ENCODE assay signal across 8 cellular contexts in genomic region chrX:133005038-133005437, GRCh38. TPM values are rescaled to one million over a fixed set of nuclear protein-coding genes. Genes with fewer than 3 reads are reported as not detected.
A peak's percentile ranks its signal among the peaks of the same experiment; 100 is the strongest.
DNase-seq lines count a peak whose midpoint lies in the region; ATAC-seq and TF ChIP-seq lines count a peak whose summit lies in the region.

No MANE protein-coding gene starts in this region.

- ATAC-seq in omental fat pad (ENCODE audit: low FRiP score) = no peak

- CTCF ChIA-PET in Calu3 (lab: Charles Lee) = interaction anchor here (1.0 to 1.4 kb wide), 5 partner anchors 45 to 670 kb away, joined by 3 to 6 read pairs (median 3); no protein-coding TSS in a partner anchor
- CTCF ChIA-PET in HEK293T (lab: Yijun Ruan, JAX) = interaction anchor here (0.6 to 1.3 kb wide), 13 partner anchors 13 to 1162 kb away, joined by 3 to 7 read pairs (median 4); no protein-coding TSS in a partner anchor

- DNase-seq in Calu3 = peak; percentile 2
- peak; percentile 52 for DNase-seq in HEK293T (ENCODE audit: extremely low spot score)
- no peak for DNase-seq in astrocyte of the cerebellum (ENCODE audit: low read depth)
- DNase-seq in lung microvascular endothelial cell (ENCODE audit: low read depth in 2 of 2) = peak; percentile 1 to 7
- no peak for DNase-seq in activated T-cell treated with anti-CD3 and anti-CD28 coated beads, Interleukin-2, amount 50 U/mL, for 1 hour
- DNase-seq in putamen (ENCODE audit: low spot score) = no peak
- no peak for DNase-seq in omental fat pad (ENCODE audit: low spot score)
- no peak for DNase-seq in NK-92 treated with Interleukin-12 subunit alpha and Interleukin-12 subunit beta, amount 100 ng/mL, for 24 hours (lab: John Stamatoyannopoulos, UW)

- peaks cover 3% of the 10 kb centered on the region for H3K9me3 Mint-ChIP-seq in Calu3 (ENCODE audit: low read depth, unreplicated experiment)

- H3K36me3 Mint-ChIP-seq in Calu3 (ENCODE audit: insufficient read depth, unreplicated experiment) = no peaks in the 10 kb centered on the region

- H3K27ac Mint-ChIP-seq in Calu3 (ENCODE audit: unreplicated experiment) = no peak overlapping the region

- POLR2A ChIA-PET in HEK293T (lab: Yijun Ruan, JAX) = no interaction called here

- H3K4me3 Mint-ChIP-seq in Calu3 (ENCODE audit: low read depth, unreplicated experiment) = no peak overlapping the region

- no peak overlapping the region for H3K4me3 ChIP-seq in astrocyte of the cerebellum (ENCODE audit: low read depth, low read length)

- H3K4me1 Mint-ChIP-seq in Calu3 (ENCODE audit: low read depth, unreplicated experiment) = no peaks in the 10 kb centered on the region

- in situ Hi-C loops in astrocyte of the cerebellum (cut with HindIII; ENCODE audit: low sequenced_read_pairs) = no loop called here

- H3K27me3 Mint-ChIP-seq in Calu3 (ENCODE audit: unreplicated experiment) = no peaks in the 10 kb centered on the region

- intact Hi-C loops in Calu3 (cut with micrococcal nuclease; ENCODE audit: unreplicated experiment) = loop anchor here (2.0 kb wide), 1 partner anchor 210 kb away; no protein-coding TSS in a partner anchor

- no TSS peak for BruUV-seq in Calu3 (replicated peaks; lab: Mats Ljungman, UMichigan)

- peak; percentile 78 for TF ChIP-seq CTCF in Calu3 (IDR thresholded peaks at IDR 0.05; ENCODE audit: unreplicated experiment)
- peak; percentile 68 for TF ChIP-seq CTCF in astrocyte of the cerebellum (IDR thresholded peaks at IDR 0.05; ENCODE audit: low read depth, low read length, missing control alignments)
- no peak for TF ChIP-seq CTCF in omental fat pad (IDR thresholded peaks at IDR 0.05)

TF ChIP-seq in HEK293T, 16 proteins besides CTCF, POLR2A, EP300 and RAD21:
- TF ChIP-seq ZNF384 (IDR thresholded peaks at IDR 0.05) (no peak), L3MBTL2 (conservative IDR thresholded peaks at IDR 0.05) (no peak), NFRKB (IDR thresholded peaks at IDR 0.05) (no peak), ARNT (IDR thresholded peaks at IDR 0.05) (no peak)

RNA-seq across cellular contexts. Expression of gene HS6ST2, which starts 46.6 kb away (rescaled TPM):
- total RNA-seq in Calu3 (2022) = 40.2 and 40.7 TPM in 2 replicates
- under 0.01 TPM in 1 of 2 replicates, not detected in the other for total RNA-seq in lung microvascular endothelial cell
- 1 to 10 TPM in 1 of 4 donors, under 1 TPM in 2, not detected in 1; 0.13 to 1.1 (median 0.46) TPM for total RNA-seq in omental fat pad

Comparison
In these comparisons a context has a peak if more than half of its experiments do, and no peak if none do; other contexts are left out.
1. DNase-seq: peak in Calu3 (single experiment), HEK293T (single experiment) and lung microvascular endothelial cell (2 of 2); none in astrocyte of the cerebellum (single experiment), activated T-cell treated with anti-CD3 and anti-CD28 coated beads, Interleukin-2, amount 50 U/mL, for 1 hour (single experiment), putamen (single experiment), omental fat pad (single experiment) and NK-92 treated with Interleukin-12 subunit alpha and Interleukin-12 subunit beta, amount 100 ng/mL, for 24 hours (single experiment).
2. CTCF ChIP-seq: peak in Calu3 (single experiment) and astrocyte of the cerebellum (single experiment); none in omental fat pad (0 of 3).
3. RNA of gene HS6ST2, which starts 46.6 kb away (total RNA-seq): 40.2 to 40.7 TPM in Calu3; 0.13 to 1.1 TPM in omental fat pad and under 0.01 TPM in lung microvascular endothelial cell; every median in the first group is over 10 times any median in the second.